ENCODE assay signal across 3 cellular contexts in the genomic region with DNA sequence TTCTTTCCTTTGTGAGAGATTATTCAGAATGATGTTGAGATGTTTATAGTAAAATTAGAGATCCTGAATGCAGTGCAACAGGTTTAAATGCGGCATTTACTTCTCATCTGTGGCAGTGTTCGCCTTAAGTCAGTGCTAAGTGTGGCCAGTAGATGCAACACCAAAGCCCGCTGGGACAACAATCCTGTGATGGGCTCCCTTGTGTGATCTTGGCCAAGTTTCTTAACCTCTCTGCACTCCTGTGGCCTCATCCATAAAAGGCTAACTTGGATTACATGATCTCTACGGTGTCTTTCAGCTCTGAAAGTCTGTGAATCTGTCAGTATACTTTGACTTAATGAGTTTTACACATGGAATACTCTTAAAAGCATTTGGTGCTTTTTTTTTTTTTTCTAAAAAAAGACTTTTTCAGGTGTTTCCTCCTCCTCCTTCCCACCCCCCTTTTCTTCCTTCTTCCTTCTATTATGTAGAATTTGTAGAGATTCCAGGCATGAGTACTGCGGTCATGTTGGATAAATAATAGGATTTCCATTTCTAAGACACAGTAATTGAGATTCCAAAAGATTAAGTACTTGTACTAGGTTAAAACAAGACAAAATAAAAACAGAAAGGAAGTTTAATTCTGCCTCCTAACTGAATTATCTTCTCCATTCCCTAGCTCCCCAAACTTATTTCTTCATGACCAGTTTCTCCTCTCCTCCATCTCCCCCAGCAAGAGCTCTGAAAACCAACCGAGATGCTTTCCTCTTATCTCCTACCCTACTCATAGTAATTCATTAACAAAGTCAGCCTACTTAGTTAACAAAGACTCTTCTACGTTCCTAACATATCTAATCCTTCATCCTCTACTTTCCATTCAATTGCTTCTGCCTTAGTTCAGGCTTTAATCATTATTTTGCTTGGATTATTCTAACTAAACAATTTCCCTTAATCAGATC.
TF ChIP-seq lines count a peak whose summit lies in the region.

No MANE protein-coding gene starts in this region.

TF ChIP-seq in HEK293, 187 proteins besides CTCF, POLR2A, EP300 and RAD21:
- TF ChIP-seq, protein P1, sequence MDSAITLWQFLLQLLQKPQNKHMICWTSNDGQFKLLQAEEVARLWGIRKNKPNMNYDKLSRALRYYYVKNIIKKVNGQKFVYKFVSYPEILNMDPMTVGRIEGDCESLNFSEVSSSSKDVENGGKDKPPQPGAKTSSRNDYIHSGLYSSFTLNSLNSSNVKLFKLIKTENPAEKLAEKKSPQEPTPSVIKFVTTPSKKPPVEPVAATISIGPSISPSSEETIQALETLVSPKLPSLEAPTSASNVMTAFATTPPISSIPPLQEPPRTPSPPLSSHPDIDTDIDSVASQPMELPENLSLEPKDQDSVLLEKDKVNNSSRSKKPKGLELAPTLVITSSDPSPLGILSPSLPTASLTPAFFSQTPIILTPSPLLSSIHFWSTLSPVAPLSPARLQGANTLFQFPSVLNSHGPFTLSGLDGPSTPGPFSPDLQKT (IDR thresholded peaks at IDR 0.05; ENCODE audit: borderline replicate concordance, low read depth, low read length): no peak
- TF ChIP-seq ZNF596 (tag by site-specific recombination; IDR thresholded peaks at IDR 0.05) (no peak), ZNF146 (tag by site-specific recombination; IDR thresholded peaks at IDR 0.05) (no peak), MYNN (tag by site-specific recombination; IDR thresholded peaks at IDR 0.05; ENCODE audit: borderline replicate concordance) (no peak), SCRT2 (tag by site-specific recombination; IDR thresholded peaks at IDR 0.05) (peak; percentile 20; the same call in 1 of the 2 replicates), HOXC10 (CRISPR knock-in tag; IDR thresholded peaks at IDR 0.05) (no peak)
TF ChIP-seq in HEK293: peak in this region for 1.

TF ChIP-seq in WTC11, 78 proteins besides CTCF, POLR2A, EP300 and RAD21:
- TF ChIP-seq, protein P2, sequence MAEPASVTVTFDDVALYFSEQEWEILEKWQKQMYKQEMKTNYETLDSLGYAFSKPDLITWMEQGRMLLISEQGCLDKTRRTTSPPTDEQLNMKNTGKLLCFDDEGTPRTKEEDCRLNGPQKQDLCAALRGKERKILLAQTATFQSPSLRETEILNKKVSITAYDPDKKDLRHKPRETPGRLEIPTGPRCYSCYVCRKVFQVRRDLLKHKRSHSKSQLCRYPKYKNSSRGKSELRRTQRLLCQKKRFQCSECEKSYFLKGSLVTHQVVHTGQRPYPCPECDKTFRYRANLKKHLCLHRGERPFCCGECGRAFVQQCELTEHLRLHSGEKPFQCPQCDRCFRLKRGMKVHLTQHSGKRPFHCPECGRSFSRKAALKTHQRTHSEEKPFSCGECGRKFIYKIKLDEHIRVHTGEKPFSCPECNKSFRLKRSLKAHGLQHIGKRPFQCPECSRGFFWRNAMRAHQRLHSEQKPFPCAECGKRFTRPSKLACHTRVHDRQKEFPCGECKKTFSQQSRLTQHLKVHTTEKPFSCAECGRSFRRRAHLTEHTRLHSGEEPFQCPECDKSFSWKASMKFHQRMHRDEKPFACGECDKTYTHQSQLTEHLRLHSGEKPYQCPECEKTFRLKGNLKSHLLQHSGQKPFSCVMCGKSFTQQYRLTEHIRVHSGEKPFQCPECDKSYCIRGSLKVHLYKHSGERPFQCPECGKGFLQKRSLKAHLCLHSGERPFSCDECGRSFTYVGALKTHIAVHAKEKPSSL (CRISPR knock-in tag; conservative IDR thresholded peaks at IDR 0.05): no peak
- TF ChIP-seq FOXP1 (CRISPR knock-in tag; IDR thresholded peaks at IDR 0.05; ENCODE audit: borderline replicate concordance) (no peak), FOXK1 (CRISPR knock-in tag; IDR thresholded peaks at IDR 0.05) (no peak), JAZF1 (CRISPR knock-in tag; IDR thresholded peaks at IDR 0.05) (no peak), ELF4 (CRISPR knock-in tag; IDR thresholded peaks at IDR 0.05; ENCODE audit: low read depth) (no peak), MXD4 (CRISPR knock-in tag; IDR thresholded peaks at IDR 0.05; ENCODE audit: borderline replicate concordance) (no peak), RORB (CRISPR knock-in tag; IDR thresholded peaks at IDR 0.05) (no peak), FOXJ3 (CRISPR knock-in tag; IDR thresholded peaks at IDR 0.05; ENCODE audit: borderline replicate concordance) (no peak), NR1H2 (CRISPR knock-in tag; IDR thresholded peaks at IDR 0.05) (no peak), ZNF396 (CRISPR knock-in tag; IDR thresholded peaks at IDR 0.05; ENCODE audit: borderline replicate concordance) (no peak), ZNF317 (CRISPR knock-in tag; IDR thresholded peaks at IDR 0.05; ENCODE audit: borderline replicate concordance, low read depth) (no peak)
- TF ChIP-seq, protein P3, sequence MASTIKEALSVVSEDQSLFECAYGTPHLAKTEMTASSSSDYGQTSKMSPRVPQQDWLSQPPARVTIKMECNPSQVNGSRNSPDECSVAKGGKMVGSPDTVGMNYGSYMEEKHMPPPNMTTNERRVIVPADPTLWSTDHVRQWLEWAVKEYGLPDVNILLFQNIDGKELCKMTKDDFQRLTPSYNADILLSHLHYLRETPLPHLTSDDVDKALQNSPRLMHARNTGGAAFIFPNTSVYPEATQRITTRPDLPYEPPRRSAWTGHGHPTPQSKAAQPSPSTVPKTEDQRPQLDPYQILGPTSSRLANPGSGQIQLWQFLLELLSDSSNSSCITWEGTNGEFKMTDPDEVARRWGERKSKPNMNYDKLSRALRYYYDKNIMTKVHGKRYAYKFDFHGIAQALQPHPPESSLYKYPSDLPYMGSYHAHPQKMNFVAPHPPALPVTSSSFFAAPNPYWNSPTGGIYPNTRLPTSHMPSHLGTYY (CRISPR knock-in tag; IDR thresholded peaks at IDR 0.05): no peak
- TF ChIP-seq, protein P4, sequence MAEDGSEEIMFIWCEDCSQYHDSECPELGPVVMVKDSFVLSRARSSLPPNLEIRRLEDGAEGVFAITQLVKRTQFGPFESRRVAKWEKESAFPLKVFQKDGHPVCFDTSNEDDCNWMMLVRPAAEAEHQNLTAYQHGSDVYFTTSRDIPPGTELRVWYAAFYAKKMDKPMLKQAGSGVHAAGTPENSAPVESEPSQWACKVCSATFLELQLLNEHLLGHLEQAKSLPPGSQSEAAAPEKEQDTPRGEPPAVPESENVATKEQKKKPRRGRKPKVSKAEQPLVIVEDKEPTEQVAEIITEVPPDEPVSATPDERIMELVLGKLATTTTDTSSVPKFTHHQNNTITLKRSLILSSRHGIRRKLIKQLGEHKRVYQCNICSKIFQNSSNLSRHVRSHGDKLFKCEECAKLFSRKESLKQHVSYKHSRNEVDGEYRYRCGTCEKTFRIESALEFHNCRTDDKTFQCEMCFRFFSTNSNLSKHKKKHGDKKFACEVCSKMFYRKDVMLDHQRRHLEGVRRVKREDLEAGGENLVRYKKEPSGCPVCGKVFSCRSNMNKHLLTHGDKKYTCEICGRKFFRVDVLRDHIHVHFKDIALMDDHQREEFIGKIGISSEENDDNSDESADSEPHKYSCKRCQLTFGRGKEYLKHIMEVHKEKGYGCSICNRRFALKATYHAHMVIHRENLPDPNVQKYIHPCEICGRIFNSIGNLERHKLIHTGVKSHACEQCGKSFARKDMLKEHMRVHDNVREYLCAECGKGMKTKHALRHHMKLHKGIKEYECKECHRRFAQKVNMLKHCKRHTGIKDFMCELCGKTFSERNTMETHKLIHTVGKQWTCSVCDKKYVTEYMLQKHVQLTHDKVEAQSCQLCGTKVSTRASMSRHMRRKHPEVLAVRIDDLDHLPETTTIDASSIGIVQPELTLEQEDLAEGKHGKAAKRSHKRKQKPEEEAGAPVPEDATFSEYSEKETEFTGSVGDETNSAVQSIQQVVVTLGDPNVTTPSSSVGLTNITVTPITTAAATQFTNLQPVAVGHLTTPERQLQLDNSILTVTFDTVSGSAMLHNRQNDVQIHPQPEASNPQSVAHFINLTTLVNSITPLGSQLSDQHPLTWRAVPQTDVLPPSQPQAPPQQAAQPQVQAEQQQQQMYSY (CRISPR knock-in tag; IDR thresholded peaks at IDR 0.05): no peak

TF ChIP-seq in endothelial cell of umbilical vein, 7 proteins besides CTCF, POLR2A, EP300 and RAD21:
- TF ChIP-seq MYC (IDR thresholded peaks at IDR 0.05; ENCODE audit: low read depth, low read length): no peak
- no peak for TF ChIP-seq POLR2AphosphoS5 (IDR thresholded peaks at IDR 0.05; ENCODE audit: insufficient read depth, low read depth, low read length)
- TF ChIP-seq EZH2 (IDR thresholded peaks at IDR 0.05; ENCODE audit: borderline replicate concordance, low read depth, low read length, severe bottlenecking): no peak
- no peak for TF ChIP-seq FOS (IDR thresholded peaks at IDR 0.05; ENCODE audit: borderline replicate concordance, insufficient read depth, low read length)
- TF ChIP-seq GATA2 (IDR thresholded peaks at IDR 0.05; ENCODE audit: insufficient read depth, insufficient read length, low read depth, low read length): no peak
- TF ChIP-seq, protein P5, sequence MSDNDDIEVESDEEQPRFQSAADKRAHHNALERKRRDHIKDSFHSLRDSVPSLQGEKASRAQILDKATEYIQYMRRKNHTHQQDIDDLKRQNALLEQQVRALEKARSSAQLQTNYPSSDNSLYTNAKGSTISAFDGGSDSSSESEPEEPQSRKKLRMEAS (IDR thresholded peaks at IDR 0.05; ENCODE audit: insufficient read depth, insufficient read length): no peak
- TF ChIP-seq JUN (IDR thresholded peaks at IDR 0.05; ENCODE audit: borderline replicate concordance, insufficient read depth, insufficient read length, low read depth): no peak
TF ChIP-seq in endothelial cell of umbilical vein: peak in this region for 0.
